Comparison of ENCODE assay signal across 8 cellular contexts in genomic region chr11:75706260-75706729, GRCh38. TPM values are rescaled to one million over a fixed set of nuclear protein-coding genes. Genes with fewer than 3 reads are reported as not detected.
A peak's percentile ranks its signal among the peaks of the same experiment; 100 is the strongest.
DNase-seq lines count a peak whose midpoint lies in the region; ATAC-seq, FAIRE-seq and TF ChIP-seq lines count a peak whose summit lies in the region.

No MANE protein-coding gene starts in this region.

- peak; percentile 79 for DNase-seq in GM12865 (ENCODE audit: low read depth)
- no peak for DNase-seq in LNCaP clone FGC (ENCODE audit: low read depth)
- no peak for DNase-seq in RWPE2 (ENCODE audit: low spot score)
- peak; percentile 50 for DNase-seq in activated T-helper 9 cell treated with anti-CD3 and anti-CD28 coated beads, Interleukin-2, amount 50 U/mL, for 16 hours (ENCODE audit: low read depth)
- DNase-seq in frontal cortex (ENCODE audit: low spot score in 2 of 2), result peak; percentile 33 to 72
- no peak for DNase-seq in osteocyte (ENCODE audit: extremely low spot score, unreplicated experiment)
- peak; percentile 83 for DNase-seq in testis

- H3K4me3 ChIP-seq in GM12865 (ENCODE audit: low read depth, low read length), result no peak overlapping the region
- H3K4me3 ChIP-seq in LNCaP clone FGC (ENCODE audit: low read depth, low read length), result no peak overlapping the region
- H3K4me3 ChIP-seq in RWPE2 (ENCODE audit: severe bottlenecking), result no peak overlapping the region
- H3K4me3 ChIP-seq in testis, result peak overlapping the region in 1 of 2 donors; percentile 11

- FAIRE-seq in frontal cortex (lab: Jason Lieb, UNC), result no peak

- peaks cover 4% of the 10 kb centered on the region for H3K9me3 Mint-ChIP-seq in osteocyte (ENCODE audit: unreplicated experiment)

- no peak overlapping the region for H3K27ac ChIP-seq in RWPE2 (ENCODE audit: poor library complexity, severe bottlenecking)
- no peak overlapping the region for H3K27ac ChIP-seq in testis

- H3K4me1 Mint-ChIP-seq in osteocyte (ENCODE audit: unreplicated experiment), result peaks cover 5% of the 10 kb centered on the region

- ATAC-seq in RWPE2 (ENCODE audit: low read depth) (peak; percentile 87), GM21737 (IDR thresholded peaks at IDR 0.05; ENCODE audit: unreplicated experiment) (no peak)

- no peaks in the 10 kb centered on the region for H3K27me3 ChIP-seq in RWPE2 (ENCODE audit: insufficient read depth, poor library complexity, severe bottlenecking)
- H3K27me3 ChIP-seq in testis, result no peaks in the 10 kb centered on the region

- intact Hi-C loops in testis (cut with DNase I; ENCODE audit: low total_unique reads), result no loop called here

- no peaks in the 10 kb centered on the region for H3K36me3 Mint-ChIP-seq in osteocyte (ENCODE audit: unreplicated experiment)

- TF ChIP-seq CTCF in GM12865 (IDR thresholded peaks at IDR 0.05; ENCODE audit: insufficient read depth, low read depth, low read length, missing control alignments) (peak; percentile 94), LNCaP clone FGC (IDR thresholded peaks at IDR 0.05; ENCODE audit: control insufficient read depth, extremely low read depth, insufficient read depth) (peak; percentile 97), RWPE2 (IDR thresholded peaks at IDR 0.05; ENCODE audit: poor library complexity, severe bottlenecking) (peak; percentile 91), osteocyte (IDR thresholded peaks at IDR 0.05) (peak; percentile 91), testis (IDR thresholded peaks at IDR 0.05) (peak; percentile 88 to 94 (median 91))

- H3K9me3 ChIP-seq in RWPE2 (ENCODE audit: severe bottlenecking) (no peaks in the 10 kb centered on the region), testis (no peaks in the 10 kb centered on the region)

- H3K27me3 Mint-ChIP-seq in osteocyte (ENCODE audit: unreplicated experiment), result peaks cover 22% of the 10 kb centered on the region

- no peak overlapping the region for H3K27ac Mint-ChIP-seq in osteocyte (ENCODE audit: unreplicated experiment)

- H3K36me3 ChIP-seq in RWPE2 (ENCODE audit: low read depth) (no peaks in the 10 kb centered on the region), testis (ENCODE audit: low read depth, missing control alignments) (no peaks in the 10 kb centered on the region)

- TF ChIP-seq POLR2A in testis (IDR thresholded peaks at IDR 0.05), result no peak

- 1 to 2% methylated on average over 14 to 17 of the region's 17 CpGs for WGBS in testis, 2 donors

- no peak overlapping the region for H3K4me3 Mint-ChIP-seq in osteocyte (ENCODE audit: unreplicated experiment)

- H3K4me1 ChIP-seq in RWPE2 (ENCODE audit: insufficient read depth, poor library complexity, severe bottlenecking), result no peaks in the 10 kb centered on the region
- H3K4me1 ChIP-seq in testis, result peaks cover 2% of the 10 kb centered on the region

RNA-seq across cellular contexts. Expression of gene MOGAT2, which starts 11.3 kb away (rescaled TPM):
- not detected for total RNA-seq in frontal cortex
- total RNA-seq in osteocyte, result not detected in 2 replicates
- under 1 TPM; 0.19 to 0.31 TPM for total RNA-seq in testis
- 0.24 TPM for polyA plus RNA-seq in testis (ENCODE audit: insufficient read depth, low read depth, low replicate concordance)

RNA-seq across cellular contexts. Expression of gene MAP6, which starts 37.5 kb away (rescaled TPM):
- total RNA-seq in frontal cortex, result 64.0 TPM
- 2.3 and 3.0 TPM in 2 replicates for total RNA-seq in osteocyte
- total RNA-seq in testis, result 10 to 100 TPM; 17.8 to 23.8 TPM
- 38.1 TPM for polyA plus RNA-seq in testis (ENCODE audit: insufficient read depth, low read depth, low replicate concordance)

Comparison
In these comparisons a context has a peak if more than half of its experiments do, and no peak if none do; other contexts are left out.
1. DNase-seq: peak in GM12865 (single experiment), activated T-helper 9 cell treated with anti-CD3 and anti-CD28 coated beads, Interleukin-2, amount 50 U/mL, for 16 hours (single experiment), frontal cortex (2 of 2) and testis (single experiment); none in LNCaP clone FGC (single experiment), RWPE2 (single experiment) and osteocyte (single experiment).
2. Peak in every context shown above with its lines, with median percentiles within 50 percentile points of each other: CTCF ChIP-seq.